In the genomic region with DNA sequence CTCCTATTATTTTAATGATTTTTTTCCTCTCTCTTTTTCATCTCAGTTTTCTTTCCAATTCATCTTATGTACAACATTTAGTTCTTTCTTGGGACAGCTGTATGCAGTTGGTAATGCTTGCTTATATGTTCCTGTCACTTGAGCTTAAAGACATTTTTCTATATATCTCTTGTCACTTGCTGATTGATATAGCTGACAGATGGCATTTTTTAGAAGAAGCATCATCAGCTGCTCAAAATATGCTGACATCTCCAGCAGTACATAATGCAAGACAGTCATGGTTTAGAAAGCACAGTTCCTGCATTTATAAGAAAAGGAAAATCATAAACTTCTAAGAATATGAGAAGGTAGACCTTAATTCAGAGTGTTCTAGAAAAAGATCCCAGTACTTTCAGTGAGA, we compare ENCODE assay signal across 2 cellular contexts.
TF ChIP-seq lines count a peak whose summit lies in the region.

No MANE protein-coding gene starts in this region.

TF ChIP-seq in IMR-90, 13 proteins besides CTCF, POLR2A, EP300 and RAD21:
- TF ChIP-seq RCOR1 (IDR thresholded peaks at IDR 0.05; ENCODE audit: insufficient replicate concordance, low read length), result no peak
- TF ChIP-seq MAFK (IDR thresholded peaks at IDR 0.05; ENCODE audit: low read depth, low read length), result 0 out of 2 replicates have a peak, but pooled peaks have one; percentile 17
- TF ChIP-seq CEBPB (IDR thresholded peaks at IDR 0.05; ENCODE audit: low read depth, low read length), result no peak
TF ChIP-seq in IMR-90: peak in this region for 1.

TF ChIP-seq in neural cell, 6 proteins besides CTCF, POLR2A, EP300 and RAD21:
- TF ChIP-seq POLR2AphosphoS5 (IDR thresholded peaks at IDR 0.05), result peak; percentile 54
- TF ChIP-seq, protein P1, sequence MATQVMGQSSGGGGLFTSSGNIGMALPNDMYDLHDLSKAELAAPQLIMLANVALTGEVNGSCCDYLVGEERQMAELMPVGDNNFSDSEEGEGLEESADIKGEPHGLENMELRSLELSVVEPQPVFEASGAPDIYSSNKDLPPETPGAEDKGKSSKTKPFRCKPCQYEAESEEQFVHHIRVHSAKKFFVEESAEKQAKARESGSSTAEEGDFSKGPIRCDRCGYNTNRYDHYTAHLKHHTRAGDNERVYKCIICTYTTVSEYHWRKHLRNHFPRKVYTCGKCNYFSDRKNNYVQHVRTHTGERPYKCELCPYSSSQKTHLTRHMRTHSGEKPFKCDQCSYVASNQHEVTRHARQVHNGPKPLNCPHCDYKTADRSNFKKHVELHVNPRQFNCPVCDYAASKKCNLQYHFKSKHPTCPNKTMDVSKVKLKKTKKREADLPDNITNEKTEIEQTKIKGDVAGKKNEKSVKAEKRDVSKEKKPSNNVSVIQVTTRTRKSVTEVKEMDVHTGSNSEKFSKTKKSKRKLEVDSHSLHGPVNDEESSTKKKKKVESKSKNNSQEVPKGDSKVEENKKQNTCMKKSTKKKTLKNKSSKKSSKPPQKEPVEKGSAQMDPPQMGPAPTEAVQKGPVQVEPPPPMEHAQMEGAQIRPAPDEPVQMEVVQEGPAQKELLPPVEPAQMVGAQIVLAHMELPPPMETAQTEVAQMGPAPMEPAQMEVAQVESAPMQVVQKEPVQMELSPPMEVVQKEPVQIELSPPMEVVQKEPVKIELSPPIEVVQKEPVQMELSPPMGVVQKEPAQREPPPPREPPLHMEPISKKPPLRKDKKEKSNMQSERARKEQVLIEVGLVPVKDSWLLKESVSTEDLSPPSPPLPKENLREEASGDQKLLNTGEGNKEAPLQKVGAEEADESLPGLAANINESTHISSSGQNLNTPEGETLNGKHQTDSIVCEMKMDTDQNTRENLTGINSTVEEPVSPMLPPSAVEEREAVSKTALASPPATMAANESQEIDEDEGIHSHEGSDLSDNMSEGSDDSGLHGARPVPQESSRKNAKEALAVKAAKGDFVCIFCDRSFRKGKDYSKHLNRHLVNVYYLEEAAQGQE (IDR thresholded peaks at IDR 0.05; ENCODE audit: borderline replicate concordance), result no peak
TF ChIP-seq in neural cell: peak in this region for 1.
